11 cellular contexts compared by ENCODE assay signal in genomic region chr17:55463600-55463999, GRCh38.
DNase-seq lines count a peak whose midpoint lies in the region; ATAC-seq lines count a peak whose summit lies in the region.
"Had no signal": no experiment of that assay in that cellular context is flagged by ENCODE, and none has a peak within 500 bp of the region (broad histone marks: within the 10 kb centered on the region; RNA-seq: fewer than 3 reads in every experiment).

No MANE protein-coding gene starts in this region.

- H3K9me3 Mint-ChIP-seq in dendritic cell treated with granulocyte-macrophage colony-stimulating factor and Interleukin-4, amounts not matched to agents 40 ng/mL and 50 ng/mL, for 4 days, result no peaks in the 10 kb centered on the region

- peaks cover 7% of the 10 kb centered on the region for H3K4me1 Mint-ChIP-seq in dendritic cell treated with granulocyte-macrophage colony-stimulating factor and Interleukin-4, amounts not matched to agents 40 ng/mL and 50 ng/mL, for 4 days (ENCODE audit: low read depth)
- H3K4me1 Mint-ChIP-seq: neural progenitor cell had no signal

- H3K36me3 Mint-ChIP-seq in dendritic cell treated with granulocyte-macrophage colony-stimulating factor and Interleukin-4, amounts not matched to agents 40 ng/mL and 50 ng/mL, for 4 days (ENCODE audit: low read depth), result no peaks in the 10 kb centered on the region
- H3K36me3 Mint-ChIP-seq: neural progenitor cell had no signal

- intact Hi-C loops in dendritic cell treated with granulocyte-macrophage colony-stimulating factor and Interleukin-4, amounts not matched to agents 40 ng/mL and 50 ng/mL, for 4 days (cut with micrococcal nuclease), result no loop called here

- peak; percentile 56 for ATAC-seq in GM18870 (IDR thresholded peaks at IDR 0.05; ENCODE audit: unreplicated experiment)
- ATAC-seq in GM21528 (IDR thresholded peaks at IDR 0.05; ENCODE audit: low FRiP score, unreplicated experiment), result peak; percentile 85
- ATAC-seq in HG03196 (IDR thresholded peaks at IDR 0.05; ENCODE audit: unreplicated experiment), result peak; percentile 59
- ATAC-seq in activated CD4-positive, CD25-positive, alpha-beta regulatory T cell treated with anti-CD3 and anti-CD28 coated beads, Interleukin-2, amount 50 U/mL, for 24 hours, result no peak
- ATAC-seq: GM23338 had no signal

- H3K27ac Mint-ChIP-seq in dendritic cell treated with granulocyte-macrophage colony-stimulating factor and Interleukin-4, amounts not matched to agents 40 ng/mL and 50 ng/mL, for 4 days, result peak overlapping the region; percentile 39
- H3K27ac Mint-ChIP-seq: GM23338, neural progenitor cell had no signal

- H3K4me3 Mint-ChIP-seq in dendritic cell treated with granulocyte-macrophage colony-stimulating factor and Interleukin-4, amounts not matched to agents 40 ng/mL and 50 ng/mL, for 4 days, result no peak overlapping the region
- H3K4me3 Mint-ChIP-seq: GM23338, neural progenitor cell had no signal

- DNase-seq in AG20443 (ENCODE audit: low spot score) (no peak), T-helper 9 cell (no peak), DMS153 treated with DMSO at 0.1 percent for 48 hours (lab: John Stamatoyannopoulos, UW; ENCODE audit: unreplicated experiment) (no peak)
- DNase-seq: NCI-H187 treated with DMSO at 0.1 percent for 48 hours had no signal

- peaks cover 20% of the 10 kb centered on the region for H3K27me3 Mint-ChIP-seq in dendritic cell treated with granulocyte-macrophage colony-stimulating factor and Interleukin-4, amounts not matched to agents 40 ng/mL and 50 ng/mL, for 4 days

Comparison
In these comparisons a context has a peak if more than half of its experiments do, and no peak if none do; other contexts are left out.
1. ATAC-seq: peak in GM18870 (single experiment), GM21528 (single experiment) and HG03196 (single experiment); none in activated CD4-positive, CD25-positive, alpha-beta regulatory T cell treated with anti-CD3 and anti-CD28 coated beads, Interleukin-2, amount 50 U/mL, for 24 hours (0 of 2).